Comparison of ENCODE assay signal across 1 cellular context in genomic region chr11:72786305-72787261, GRCh38.
TF ChIP-seq lines count a peak whose summit lies in the region.

No MANE protein-coding gene starts in this region.

TF ChIP-seq in HepG2, 621 proteins besides CTCF, POLR2A, EP300 and RAD21 (continues in another document):
- TF ChIP-seq FOXO1 (CRISPR knock-in tag; IDR thresholded peaks at IDR 0.05) (peak; percentile 47; the same call in 1 of the 2 replicates), SNAI1 (CRISPR knock-in tag; IDR thresholded peaks at IDR 0.05; ENCODE audit: borderline replicate concordance) (peak; percentile 43; the same call in 1 of the 2 replicates), TARDBP (CRISPR knock-in tag; IDR thresholded peaks at IDR 0.05) (0 out of 2 replicates have a peak, but pooled peaks have one; percentile 44), ZNF567 (CRISPR knock-in tag; IDR thresholded peaks at IDR 0.05; ENCODE audit: borderline replicate concordance) (0 out of 2 replicates have a peak, but pooled peaks have one; percentile 13), NR0B2 (CRISPR knock-in tag; IDR thresholded peaks at IDR 0.05) (no peak), TOE1 (CRISPR knock-in tag; IDR thresholded peaks at IDR 0.05) (no peak), ARID2 (CRISPR knock-in tag; IDR thresholded peaks at IDR 0.05; ENCODE audit: borderline replicate concordance) (0 out of 2 replicates have a peak, but pooled peaks have one; percentile 64), MIER3 (CRISPR knock-in tag; IDR thresholded peaks at IDR 0.05; ENCODE audit: borderline replicate concordance) (peak; percentile 26; the same call in 1 of the 2 replicates), SRSF1 (optimal IDR thresholded peaks at IDR 0.05; ENCODE audit: low read depth, low read length) (no peak), MYC (CRISPR knock-in tag; IDR thresholded peaks at IDR 0.05; ENCODE audit: borderline replicate concordance) (peak; percentile 33; the same call in 1 of the 2 replicates), ZNF772 (CRISPR knock-in tag; IDR thresholded peaks at IDR 0.05) (peak; percentile 30; the same call in 1 of the 2 replicates), TCF12 (IDR thresholded peaks at IDR 0.05) (no peak), TCF12 (CRISPR knock-in tag; IDR thresholded peaks at IDR 0.05) (peak; percentile 53; the same call in 1 of the 2 replicates), ZSCAN5A (CRISPR knock-in tag; IDR thresholded peaks at IDR 0.05; ENCODE audit: borderline replicate concordance) (no peak), ZNF563 (CRISPR knock-in tag; IDR thresholded peaks at IDR 0.05) (no peak), BATF2 (CRISPR knock-in tag; IDR thresholded peaks at IDR 0.05) (no peak), MBNL3 (CRISPR knock-in tag; conservative IDR thresholded peaks at IDR 0.05) (no peak), ZNF333 (CRISPR knock-in tag; IDR thresholded peaks at IDR 0.05; ENCODE audit: borderline replicate concordance) (0 out of 2 replicates have a peak, but pooled peaks have one; percentile 37), NCOA2 (CRISPR knock-in tag; IDR thresholded peaks at IDR 0.05) (peak; percentile 86), KDM5B (CRISPR knock-in tag; IDR thresholded peaks at IDR 0.05; ENCODE audit: borderline replicate concordance) (0 out of 2 replicates have a peak, but pooled peaks have one; percentile 40), FLYWCH1 (CRISPR knock-in tag; IDR thresholded peaks at IDR 0.05) (no peak), USF2 (IDR thresholded peaks at IDR 0.05; ENCODE audit: low read depth, low read length) (no peak), USF2 (CRISPR knock-in tag; IDR thresholded peaks at IDR 0.05; ENCODE audit: borderline replicate concordance) (no peak), RXRB (CRISPR knock-in tag; IDR thresholded peaks at IDR 0.05; ENCODE audit: borderline replicate concordance) (peak; percentile 66; the same call in 1 of the 2 replicates), SALL1 (CRISPR knock-in tag; IDR thresholded peaks at IDR 0.05) (peak; percentile 78), ZNF264 (CRISPR knock-in tag; IDR thresholded peaks at IDR 0.05) (no peak), ZNF362 (CRISPR knock-in tag; IDR thresholded peaks at IDR 0.05; ENCODE audit: borderline replicate concordance) (peak; percentile 91), TMF1 (CRISPR knock-in tag; IDR thresholded peaks at IDR 0.05; ENCODE audit: low read depth) (0 out of 2 replicates have a peak, but pooled peaks have one; percentile 39), MXI1 (IDR thresholded peaks at IDR 0.05; ENCODE audit: borderline replicate concordance, low read depth, low read length) (no peak), HNRNPLL (IDR thresholded peaks at IDR 0.05; ENCODE audit: low read depth, low read length, poor library complexity, severe bottlenecking) (no peak), THAP11 (CRISPR knock-in tag; IDR thresholded peaks at IDR 0.05) (peak; percentile 71), ZNF296 (CRISPR knock-in tag; conservative IDR thresholded peaks at IDR 0.05) (no peak), DNMT1 (CRISPR knock-in tag; IDR thresholded peaks at IDR 0.05) (0 out of 2 replicates have a peak, but pooled peaks have one; percentile 59), ETV6 (CRISPR knock-in tag; conservative IDR thresholded peaks at IDR 0.05) (no peak), MTA1 (CRISPR knock-in tag; IDR thresholded peaks at IDR 0.05; ENCODE audit: borderline replicate concordance) (peak; percentile 85; the same call in 1 of the 2 replicates), HOXA3 (CRISPR knock-in tag; IDR thresholded peaks at IDR 0.05) (peak; percentile 50; the same call in 1 of the 2 replicates), SAP130 (CRISPR knock-in tag; IDR thresholded peaks at IDR 0.05; ENCODE audit: low read depth) (peak; percentile 64), TFDP1 (CRISPR knock-in tag; IDR thresholded peaks at IDR 0.05; ENCODE audit: borderline replicate concordance) (peak; percentile 21; the same call in 1 of the 2 replicates), ZNF598 (CRISPR knock-in tag; IDR thresholded peaks at IDR 0.05; ENCODE audit: borderline replicate concordance) (no peak)
- TF ChIP-seq, protein P1, sequence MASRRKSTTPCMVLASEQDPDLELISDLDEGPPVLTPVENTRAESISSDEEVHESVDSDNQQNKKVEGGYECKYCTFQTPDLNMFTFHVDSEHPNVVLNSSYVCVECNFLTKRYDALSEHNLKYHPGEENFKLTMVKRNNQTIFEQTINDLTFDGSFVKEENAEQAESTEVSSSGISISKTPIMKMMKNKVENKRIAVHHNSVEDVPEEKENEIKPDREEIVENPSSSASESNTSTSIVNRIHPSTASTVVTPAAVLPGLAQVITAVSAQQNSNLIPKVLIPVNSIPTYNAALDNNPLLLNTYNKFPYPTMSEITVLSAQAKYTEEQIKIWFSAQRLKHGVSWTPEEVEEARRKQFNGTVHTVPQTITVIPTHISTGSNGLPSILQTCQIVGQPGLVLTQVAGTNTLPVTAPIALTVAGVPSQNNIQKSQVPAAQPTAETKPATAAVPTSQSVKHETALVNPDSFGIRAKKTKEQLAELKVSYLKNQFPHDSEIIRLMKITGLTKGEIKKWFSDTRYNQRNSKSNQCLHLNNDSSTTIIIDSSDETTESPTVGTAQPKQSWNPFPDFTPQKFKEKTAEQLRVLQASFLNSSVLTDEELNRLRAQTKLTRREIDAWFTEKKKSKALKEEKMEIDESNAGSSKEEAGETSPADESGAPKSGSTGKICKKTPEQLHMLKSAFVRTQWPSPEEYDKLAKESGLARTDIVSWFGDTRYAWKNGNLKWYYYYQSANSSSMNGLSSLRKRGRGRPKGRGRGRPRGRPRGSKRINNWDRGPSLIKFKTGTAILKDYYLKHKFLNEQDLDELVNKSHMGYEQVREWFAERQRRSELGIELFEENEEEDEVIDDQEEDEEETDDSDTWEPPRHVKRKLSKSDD (CRISPR knock-in tag; IDR thresholded peaks at IDR 0.05; ENCODE audit: low read depth), result 0 out of 2 replicates have a peak, but pooled peaks have one; percentile 65
- TF ChIP-seq, protein P2, sequence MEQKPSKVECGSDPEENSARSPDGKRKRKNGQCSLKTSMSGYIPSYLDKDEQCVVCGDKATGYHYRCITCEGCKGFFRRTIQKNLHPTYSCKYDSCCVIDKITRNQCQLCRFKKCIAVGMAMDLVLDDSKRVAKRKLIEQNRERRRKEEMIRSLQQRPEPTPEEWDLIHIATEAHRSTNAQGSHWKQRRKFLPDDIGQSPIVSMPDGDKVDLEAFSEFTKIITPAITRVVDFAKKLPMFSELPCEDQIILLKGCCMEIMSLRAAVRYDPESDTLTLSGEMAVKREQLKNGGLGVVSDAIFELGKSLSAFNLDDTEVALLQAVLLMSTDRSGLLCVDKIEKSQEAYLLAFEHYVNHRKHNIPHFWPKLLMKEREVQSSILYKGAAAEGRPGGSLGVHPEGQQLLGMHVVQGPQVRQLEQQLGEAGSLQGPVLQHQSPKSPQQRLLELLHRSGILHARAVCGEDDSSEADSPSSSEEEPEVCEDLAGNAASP (CRISPR knock-in tag; IDR thresholded peaks at IDR 0.05; ENCODE audit: borderline replicate concordance), result peak; percentile 88
- TF ChIP-seq, protein P3, sequence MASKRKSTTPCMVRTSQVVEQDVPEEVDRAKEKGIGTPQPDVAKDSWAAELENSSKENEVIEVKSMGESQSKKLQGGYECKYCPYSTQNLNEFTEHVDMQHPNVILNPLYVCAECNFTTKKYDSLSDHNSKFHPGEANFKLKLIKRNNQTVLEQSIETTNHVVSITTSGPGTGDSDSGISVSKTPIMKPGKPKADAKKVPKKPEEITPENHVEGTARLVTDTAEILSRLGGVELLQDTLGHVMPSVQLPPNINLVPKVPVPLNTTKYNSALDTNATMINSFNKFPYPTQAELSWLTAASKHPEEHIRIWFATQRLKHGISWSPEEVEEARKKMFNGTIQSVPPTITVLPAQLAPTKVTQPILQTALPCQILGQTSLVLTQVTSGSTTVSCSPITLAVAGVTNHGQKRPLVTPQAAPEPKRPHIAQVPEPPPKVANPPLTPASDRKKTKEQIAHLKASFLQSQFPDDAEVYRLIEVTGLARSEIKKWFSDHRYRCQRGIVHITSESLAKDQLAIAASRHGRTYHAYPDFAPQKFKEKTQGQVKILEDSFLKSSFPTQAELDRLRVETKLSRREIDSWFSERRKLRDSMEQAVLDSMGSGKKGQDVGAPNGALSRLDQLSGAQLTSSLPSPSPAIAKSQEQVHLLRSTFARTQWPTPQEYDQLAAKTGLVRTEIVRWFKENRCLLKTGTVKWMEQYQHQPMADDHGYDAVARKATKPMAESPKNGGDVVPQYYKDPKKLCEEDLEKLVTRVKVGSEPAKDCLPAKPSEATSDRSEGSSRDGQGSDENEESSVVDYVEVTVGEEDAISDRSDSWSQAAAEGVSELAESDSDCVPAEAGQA (IDR thresholded peaks at IDR 0.05; ENCODE audit: low read depth), result 0 out of 2 replicates have a peak, but pooled peaks have one; percentile 56
- TF ChIP-seq, protein P3 (CRISPR knock-in tag; IDR thresholded peaks at IDR 0.05; ENCODE audit: borderline replicate concordance), result no peak
- TF ChIP-seq, protein P4, sequence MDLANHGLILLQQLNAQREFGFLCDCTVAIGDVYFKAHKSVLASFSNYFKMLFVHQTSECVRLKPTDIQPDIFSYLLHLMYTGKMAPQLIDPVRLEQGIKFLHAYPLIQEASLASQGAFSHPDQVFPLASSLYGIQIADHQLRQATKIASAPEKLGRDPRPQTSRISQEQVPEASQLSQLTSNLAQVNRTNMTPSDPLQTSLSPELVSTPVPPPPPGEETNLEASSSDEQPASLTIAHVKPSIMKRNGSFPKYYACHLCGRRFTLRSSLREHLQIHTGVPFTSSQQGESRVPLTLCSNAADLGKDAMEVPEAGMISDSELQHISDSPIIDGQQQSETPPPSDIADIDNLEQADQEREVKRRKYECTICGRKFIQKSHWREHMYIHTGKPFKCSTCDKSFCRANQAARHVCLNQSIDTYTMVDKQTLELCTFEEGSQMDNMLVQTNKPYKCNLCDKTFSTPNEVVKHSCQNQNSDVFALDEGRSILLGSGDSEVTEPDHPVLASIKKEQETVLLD (CRISPR knock-in tag; IDR thresholded peaks at IDR 0.05; ENCODE audit: low read depth), result no peak
